8 cellular contexts compared by ENCODE assay signal in genomic region chr16:29807426-29808218, GRCh38. TPM values are rescaled to one million over a fixed set of nuclear protein-coding genes. Genes with fewer than 3 reads are reported as not detected.
DNase-seq lines count a peak whose midpoint lies in the region; ATAC-seq and TF ChIP-seq lines count a peak whose summit lies in the region.

No MANE protein-coding gene starts in this region.

- peaks cover 46% of the 10 kb centered on the region for H3K36me3 Mint-ChIP-seq in activated naive CD8-positive, alpha-beta T cell treated with anti-CD3 and anti-CD28 coated beads, Interleukin-2, amount 10 ng/mL, durations not matched to agents 7 days and 5 days
- H3K36me3 Mint-ChIP-seq in osteocyte (ENCODE audit: unreplicated experiment), result peaks cover 4% of the 10 kb centered on the region

- H3K27ac Mint-ChIP-seq in activated naive CD8-positive, alpha-beta T cell treated with anti-CD3 and anti-CD28 coated beads, Interleukin-2, amount 10 ng/mL, durations not matched to agents 7 days and 5 days, result peak overlapping the region; percentile 98
- H3K27ac Mint-ChIP-seq in osteocyte (ENCODE audit: unreplicated experiment), result peak overlapping the region; percentile 92

- TF ChIP-seq POLR2A in NB4 (IDR thresholded peaks at IDR 0.05; ENCODE audit: extremely low read depth, insufficient read length), result peak; percentile 51

- POLR2A ChIA-PET in A673 (lab: Charles Lee; ENCODE audit: low non-redundant PET), result interaction anchor here (0.6 kb wide), 1 partner anchor 225 kb away, joined by 17 read pairs; no protein-coding TSS in a partner anchor
- POLR2A ChIA-PET in activated naive CD8-positive, alpha-beta T cell treated with anti-CD3 and anti-CD28 coated beads, Interleukin-2, amount 10 ng/mL, durations not matched to agents 7 days and 5 days (lab: Charles Lee), result interaction anchor here (0.6 to 8.7 kb wide), 30 partner anchors 10 to 851 kb away, joined by 3 to 165 read pairs (median 4); partner anchors contain the start of genes ALDOA, C16orf54, CDIPT and HIRIP3

- H3K4me1 ChIP-seq in A673 (ENCODE audit: insufficient read depth, low read length, poor library complexity, severe bottlenecking) (peaks cover 37% of the 10 kb centered on the region), thymus (ENCODE audit: control insufficient read depth, insufficient read depth, low read length) (peaks cover 41% of the 10 kb centered on the region)

- H3K27me3 ChIP-seq in A673 (replicated peaks; ENCODE audit: insufficient read depth, low read depth, low read length, poor library complexity), result no peaks in the 10 kb centered on the region
- peaks cover 5% of the 10 kb centered on the region for H3K27me3 ChIP-seq in thymus (ENCODE audit: control insufficient read depth, insufficient read depth)

- TSS peak; percentile 26 for BruUV-seq in A673 (replicated peaks; lab: Mats Ljungman, UMichigan)

- H3K27ac ChIP-seq in A673 (ENCODE audit: low read depth, low read length, poor library complexity, severe bottlenecking), result peak overlapping the region; percentile 95
- H3K27ac ChIP-seq in thymus (ENCODE audit: low read depth), result peak overlapping the region; percentile 97

- peaks cover 39% of the 10 kb centered on the region for H3K4me1 Mint-ChIP-seq in activated naive CD8-positive, alpha-beta T cell treated with anti-CD3 and anti-CD28 coated beads, Interleukin-2, amount 10 ng/mL, durations not matched to agents 7 days and 5 days
- peaks cover 52% of the 10 kb centered on the region for H3K4me1 Mint-ChIP-seq in osteocyte (ENCODE audit: unreplicated experiment)

- intact Hi-C loops in A673 (cut with micrococcal nuclease; ENCODE audit: unreplicated experiment), result loop anchor here (2.0 kb wide), 1 partner anchor 213 kb away; no protein-coding TSS in a partner anchor
- intact Hi-C loops in head of caudate nucleus (cut with DNase I), result no loop called here

- no peaks in the 10 kb centered on the region for H3K9me3 Mint-ChIP-seq in activated naive CD8-positive, alpha-beta T cell treated with anti-CD3 and anti-CD28 coated beads, Interleukin-2, amount 10 ng/mL, durations not matched to agents 7 days and 5 days
- no peaks in the 10 kb centered on the region for H3K9me3 Mint-ChIP-seq in osteocyte (ENCODE audit: unreplicated experiment)

- CTCF ChIA-PET in A673 (lab: Charles Lee), result interaction anchor here (0.5 to 2.8 kb wide), 5 partner anchors 8 to 212 kb away, joined by 3 to 22 read pairs (median 3); partner anchors contain the start of genes KIF22 and PAGR1

- ATAC-seq in GM18861 (IDR thresholded peaks at IDR 0.05; ENCODE audit: unreplicated experiment), result peak; percentile 21
- ATAC-seq in activated naive CD8-positive, alpha-beta T cell treated with anti-CD3 and anti-CD28 coated beads, Interleukin-2, amount 10 ng/mL, durations not matched to agents 7 days and 5 days (ENCODE audit: low read depth), result peak; percentile 34

- peak; percentile 53 for TF ChIP-seq CTCF in A673 (conservative IDR thresholded peaks at IDR 0.05; ENCODE audit: low read depth, low read length)
- peak; percentile 17 for TF ChIP-seq CTCF in NB4 (IDR thresholded peaks at IDR 0.05; ENCODE audit: low read depth, low read length)
- TF ChIP-seq CTCF in osteocyte (IDR thresholded peaks at IDR 0.05), result peak; percentile 52

- peak overlapping the region; percentile 95 for H3K4me3 Mint-ChIP-seq in activated naive CD8-positive, alpha-beta T cell treated with anti-CD3 and anti-CD28 coated beads, Interleukin-2, amount 10 ng/mL, durations not matched to agents 7 days and 5 days
- H3K4me3 Mint-ChIP-seq in osteocyte (ENCODE audit: unreplicated experiment), result peak overlapping the region; percentile 83

- peak overlapping the region; percentile 58 for H3K4me3 ChIP-seq in A673 (ENCODE audit: low read depth, low read length, poor library complexity, severe bottlenecking)
- peak overlapping the region; percentile 97 for H3K4me3 ChIP-seq in NB4 (ENCODE audit: low read depth, low read length)
- H3K4me3 ChIP-seq in thymus (ENCODE audit: low read length), result peak overlapping the region; percentile 86

- H3K9me3 ChIP-seq in A673 (ENCODE audit: low read depth, low read length, poor library complexity, severe bottlenecking), result no peaks in the 10 kb centered on the region
- H3K9me3 ChIP-seq in thymus (ENCODE audit: control insufficient read depth), result no peaks in the 10 kb centered on the region

- H3K36me3 ChIP-seq in A673 (ENCODE audit: insufficient read depth, low read length, poor library complexity, severe bottlenecking), result peaks cover 44% of the 10 kb centered on the region
- peaks cover 28% of the 10 kb centered on the region for H3K36me3 ChIP-seq in thymus (ENCODE audit: control insufficient read depth, insufficient read depth)

- H3K27me3 Mint-ChIP-seq in activated naive CD8-positive, alpha-beta T cell treated with anti-CD3 and anti-CD28 coated beads, Interleukin-2, amount 10 ng/mL, durations not matched to agents 7 days and 5 days, result peaks cover 5% of the 10 kb centered on the region
- no peaks in the 10 kb centered on the region for H3K27me3 Mint-ChIP-seq in osteocyte (ENCODE audit: unreplicated experiment)

- DNase-seq in A673 (ENCODE audit: low spot score) (peak; percentile 98), NB4 (ENCODE audit: low read depth) (peak; percentile 98), SKM-1 treated with dmso at 0.1 percent for 144 hours (lab: John Stamatoyannopoulos, UW; ENCODE audit: unreplicated experiment) (peak; percentile 81), head of caudate nucleus (peak; percentile 74 to 94 (median 89)), osteocyte (ENCODE audit: extremely low spot score, unreplicated experiment) (peak; percentile 95)
- DNase-seq in activated naive CD8-positive, alpha-beta T cell treated with anti-CD3 and anti-CD28 coated beads, Interleukin-2, amount 10 ng/mL, durations not matched to agents 7 days and 5 days, result peak; percentile 93

- whole genome bisulfite sequencing in thymus, result under 1% methylated on average over 69 of the region's 69 CpGs

RNA-seq across cellular contexts. Expression of gene MAZ, which starts 1.3 kb away (rescaled TPM):
- 457 and 516 TPM in 2 replicates for total RNA-seq in A673 (2021)
- total RNA-seq in activated naive CD8-positive, alpha-beta T cell treated with anti-CD3 and anti-CD28 coated beads, Interleukin-2, amount 10 ng/mL, durations not matched to agents 7 days and 5 days, result 100 to 1,000 TPM; 395 to 418 TPM
- 304 and 305 TPM in 2 replicates for total RNA-seq in osteocyte
- 178 TPM for polyA plus RNA-seq in thymus

RNA-seq across cellular contexts. Expression of gene PRRT2, which starts 4.4 kb away (rescaled TPM):
- 9.0 TPM in 2 replicates for total RNA-seq in A673 (2021)
- total RNA-seq in activated naive CD8-positive, alpha-beta T cell treated with anti-CD3 and anti-CD28 coated beads, Interleukin-2, amount 10 ng/mL, durations not matched to agents 7 days and 5 days, result 1 to 10 TPM; 2.2 to 2.3 TPM
- total RNA-seq in osteocyte, result 8.8 and 13.4 TPM in 2 replicates
- 1.0 TPM for polyA plus RNA-seq in thymus

RNA-seq across cellular contexts. Expression of gene PAGR1, which starts 8.3 kb away (rescaled TPM):
- total RNA-seq in A673 (2021), result 47.4 and 50.0 TPM in 2 replicates
- 10 to 100 TPM; 29.8 to 34.3 TPM for total RNA-seq in activated naive CD8-positive, alpha-beta T cell treated with anti-CD3 and anti-CD28 coated beads, Interleukin-2, amount 10 ng/mL, durations not matched to agents 7 days and 5 days
- 26.4 and 29.1 TPM in 2 replicates for total RNA-seq in osteocyte
- polyA plus RNA-seq in thymus, result 36.0 TPM

RNA-seq across cellular contexts. Expression of gene MVP, which starts 12.6 kb away (rescaled TPM):
- total RNA-seq in A673 (2021) (5.6 and 7.1 TPM in 2 replicates), osteocyte (150 and 157 TPM in 2 replicates)
- 100 to 1,000 TPM; 130 to 136 TPM for total RNA-seq in activated naive CD8-positive, alpha-beta T cell treated with anti-CD3 and anti-CD28 coated beads, Interleukin-2, amount 10 ng/mL, durations not matched to agents 7 days and 5 days
- polyA plus RNA-seq in thymus, result 165 TPM

RNA-seq across cellular contexts. Expression of gene KIF22, which starts 17.1 kb away (rescaled TPM):
- total RNA-seq in A673 (2021) (171 and 186 TPM in 2 replicates), osteocyte (20.0 and 23.0 TPM in 2 replicates)
- total RNA-seq in activated naive CD8-positive, alpha-beta T cell treated with anti-CD3 and anti-CD28 coated beads, Interleukin-2, amount 10 ng/mL, durations not matched to agents 7 days and 5 days, result 100 to 1,000 TPM; 191 to 199 TPM
- polyA plus RNA-seq in thymus, result 82.5 TPM

Comparison
In these comparisons a context has a peak if more than half of its experiments do, and no peak if none do; other contexts are left out.
1. Peak in every context shown above with its lines: DNase-seq, ATAC-seq, H3K4me3 ChIP-seq and H3K27ac ChIP-seq.